8 cellular contexts compared by ENCODE assay signal in the genomic region with DNA sequence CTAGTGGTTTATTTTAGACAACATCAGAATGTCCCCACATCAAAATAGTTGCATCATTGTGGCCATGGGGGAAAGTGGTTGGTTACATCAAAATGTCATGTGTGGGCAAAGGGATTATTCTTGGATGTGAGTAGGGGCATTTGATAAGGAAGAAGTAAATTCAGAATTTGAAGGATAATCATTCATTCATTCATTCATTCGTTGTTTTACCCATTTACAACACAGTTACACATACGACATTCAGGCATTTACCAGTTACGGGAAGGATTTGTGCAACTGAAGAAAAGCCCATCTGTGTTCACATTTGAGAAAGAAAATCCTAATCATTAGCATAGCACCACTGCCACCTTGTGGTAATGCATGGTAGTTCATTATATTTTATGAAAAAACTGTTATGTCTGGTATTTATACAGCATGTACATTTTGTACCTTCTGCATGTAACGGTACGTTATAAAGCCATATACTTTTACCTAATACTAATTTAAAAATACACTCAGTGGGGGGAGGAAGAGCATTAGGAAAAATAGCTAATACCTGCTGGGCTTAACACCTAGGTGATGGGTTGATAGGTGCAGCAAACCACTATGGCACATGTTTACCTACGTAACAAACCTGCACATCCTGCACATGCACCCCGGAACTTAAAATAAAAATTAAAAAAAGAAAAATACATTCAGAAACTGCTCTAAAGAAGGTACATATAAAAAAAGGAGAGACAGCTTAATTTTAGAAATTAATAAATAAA.
DNase-seq lines count a peak whose midpoint lies in the region; ATAC-seq and TF ChIP-seq lines count a peak whose summit lies in the region.

No MANE protein-coding gene starts in this region.

- peak; percentile 54 for DNase-seq in AG04450 (ENCODE audit: low read depth, low spot score)
- DNase-seq in GM06990 (ENCODE audit: extremely low read depth, insufficient read length): peak; percentile 34
- DNase-seq in NCI-H1105 (lab: John Stamatoyannopoulos, UW): peak; percentile 25
- peak; percentile 1 for DNase-seq in effector CD8-positive, alpha-beta T cell (lab: John Stamatoyannopoulos, UW)
- DNase-seq in middle frontal gyrus (ENCODE audit: extremely low spot score, low spot score): peak; percentile 65
- DNase-seq in uterus: peak in 1 of 2 donors; percentile 32

- no peak for TF ChIP-seq POLR2A in uterus (IDR thresholded peaks at IDR 0.05)

- ATAC-seq in SK-N-SH treated with all-trans-retinoic acid at 6 μM for 48 hours: peak; percentile 57
- ATAC-seq in HG02588 (IDR thresholded peaks at IDR 0.05; ENCODE audit: unreplicated experiment): no peak

- POLR2A ChIA-PET in AG04450 (lab: Yijun Ruan, JAX): no interaction called here

- H3K27ac ChIP-seq in AG04450 (ENCODE audit: low read depth, low read length) (no peak overlapping the region), uterus (no peak overlapping the region)

- H3K36me3 ChIP-seq in GM06990 (ENCODE audit: control insufficient read depth, insufficient read depth, low read length) (no peaks in the 10 kb centered on the region), uterus (no peaks in the 10 kb centered on the region)

- H3K4me3 ChIP-seq in AG04450 (ENCODE audit: low read depth, low read length): no peak overlapping the region
- H3K4me3 ChIP-seq in GM06990 (replicated peaks; ENCODE audit: low read depth, low read length): no peak overlapping the region
- H3K4me3 ChIP-seq in uterus: no peak overlapping the region

- intact Hi-C loops in uterus (cut with DNase I; ENCODE audit: low total_unique reads): no loop called here

- H3K9me3 ChIP-seq in AG04450 (ENCODE audit: control insufficient read depth, insufficient read depth, low read length): no peaks in the 10 kb centered on the region
- H3K9me3 ChIP-seq in uterus: no peaks in the 10 kb centered on the region

- CTCF ChIA-PET in AG04450 (lab: Charles Lee): interaction anchor here (0.6 to 7.5 kb wide), 8 partner anchors 14 to 1205 kb away, joined by 3 to 101 read pairs (median 4); no protein-coding TSS in a partner anchor

- no peaks in the 10 kb centered on the region for H3K4me1 ChIP-seq in uterus

- TF ChIP-seq CTCF in AG04450 (IDR thresholded peaks at IDR 0.05; ENCODE audit: low read depth, low read length) (peak; percentile 70), GM06990 (IDR thresholded peaks at IDR 0.05; ENCODE audit: insufficient read depth, low read length, poor library complexity, severe bottlenecking) (peak; percentile 61), uterus (IDR thresholded peaks at IDR 0.05) (peak; percentile 79 to 93 (median 86))

- H3K27me3 ChIP-seq in AG04450 (ENCODE audit: control insufficient read depth, insufficient read depth, low read length) (no peaks in the 10 kb centered on the region), GM06990 (replicated peaks; ENCODE audit: control insufficient read depth, insufficient read depth, low read length) (no peaks in the 10 kb centered on the region), uterus (no peaks in the 10 kb centered on the region)

TF ChIP-seq in SK-N-SH treated with all-trans-retinoic acid at 6 μM for 48 hours, 23 proteins besides CTCF, POLR2A, EP300 and RAD21:
- TF ChIP-seq ZNF8 (CRISPR knock-in tag; IDR thresholded peaks at IDR 0.05): no peak
- TF ChIP-seq ZNF70 (CRISPR knock-in tag; IDR thresholded peaks at IDR 0.05): no peak
- TF ChIP-seq TOX (CRISPR knock-in tag; IDR thresholded peaks at IDR 0.05; ENCODE audit: borderline replicate concordance): no peak
- TF ChIP-seq ESRRG (CRISPR knock-in tag; IDR thresholded peaks at IDR 0.05): no peak
- TF ChIP-seq PPARA (CRISPR knock-in tag; IDR thresholded peaks at IDR 0.05; ENCODE audit: borderline replicate concordance): no peak
- TF ChIP-seq ARNTL (CRISPR knock-in tag; IDR thresholded peaks at IDR 0.05; ENCODE audit: borderline replicate concordance, low read depth): no peak
- TF ChIP-seq BACH2 (CRISPR knock-in tag; IDR thresholded peaks at IDR 0.05; ENCODE audit: borderline replicate concordance): no peak
- TF ChIP-seq, protein P1, sequence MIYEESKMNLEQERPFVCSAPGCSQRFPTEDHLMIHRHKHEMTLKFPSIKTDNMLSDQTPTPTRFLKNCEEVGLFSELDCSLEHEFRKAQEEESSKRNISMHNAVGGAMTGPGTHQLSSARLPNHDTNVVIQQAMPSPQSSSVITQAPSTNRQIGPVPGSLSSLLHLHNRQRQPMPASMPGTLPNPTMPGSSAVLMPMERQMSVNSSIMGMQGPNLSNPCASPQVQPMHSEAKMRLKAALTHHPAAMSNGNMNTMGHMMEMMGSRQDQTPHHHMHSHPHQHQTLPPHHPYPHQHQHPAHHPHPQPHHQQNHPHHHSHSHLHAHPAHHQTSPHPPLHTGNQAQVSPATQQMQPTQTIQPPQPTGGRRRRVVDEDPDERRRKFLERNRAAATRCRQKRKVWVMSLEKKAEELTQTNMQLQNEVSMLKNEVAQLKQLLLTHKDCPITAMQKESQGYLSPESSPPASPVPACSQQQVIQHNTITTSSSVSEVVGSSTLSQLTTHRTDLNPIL (CRISPR knock-in tag; IDR thresholded peaks at IDR 0.05; ENCODE audit: low read depth): no peak
- no peak for TF ChIP-seq ZC3H10 (CRISPR knock-in tag; IDR thresholded peaks at IDR 0.05)
- no peak for TF ChIP-seq TCF4 (CRISPR knock-in tag; IDR thresholded peaks at IDR 0.05; ENCODE audit: borderline replicate concordance)
- TF ChIP-seq GLIS3 (CRISPR knock-in tag; IDR thresholded peaks at IDR 0.05): no peak
- TF ChIP-seq ZFP3 (CRISPR knock-in tag; IDR thresholded peaks at IDR 0.05): no peak
- TF ChIP-seq CSDC2 (CRISPR knock-in tag; IDR thresholded peaks at IDR 0.05): no peak
- TF ChIP-seq ZNF565 (CRISPR knock-in tag; conservative IDR thresholded peaks at IDR 0.05; ENCODE audit: low read depth): no peak
